Comparison of ENCODE assay signal across 9 cellular contexts in genomic region chr20:16615199-16615598, GRCh38. TPM values are rescaled to one million over a fixed set of nuclear protein-coding genes. Genes with fewer than 3 reads are reported as not detected.
DNase-seq lines count a peak whose midpoint lies in the region; ATAC-seq lines count a peak whose summit lies in the region.
"Had no signal": no experiment of that assay in that cellular context is flagged by ENCODE, and none has a peak within 500 bp of the region (broad histone marks: within the 10 kb centered on the region; RNA-seq: fewer than 3 reads in every experiment).

No MANE protein-coding gene starts in this region.

- no peak for ATAC-seq in activated naive CD4-positive, alpha-beta T cell treated with anti-CD3 and anti-CD28 coated beads, Interleukin-2, amount 50 U/mL, for 72 hours
- ATAC-seq in HG02610 (IDR thresholded peaks at IDR 0.05; ENCODE audit: unreplicated experiment) (no peak), GM21529 (IDR thresholded peaks at IDR 0.05; ENCODE audit: unreplicated experiment) (no peak)

- peak; percentile 82 for DNase-seq in COLO829 (ENCODE audit: low spot score)
- DNase-seq in NCI-H446 treated with DMSO at 0.1 percent for 48 hours (lab: John Stamatoyannopoulos, UW), result peak; percentile 58
- peak; percentile 99 for DNase-seq in fibroblast of peridontal ligament (ENCODE audit: extremely low read depth)
- peak; percentile 6 for DNase-seq in occipital lobe (lab: John Stamatoyannopoulos, UW)
- no peak for DNase-seq in activated naive CD4-positive, alpha-beta T cell treated with anti-CD3 and anti-CD28 coated beads, Interleukin-2, amount 50 U/mL, for 72 hours (ENCODE audit: low spot score in 2 of 2)
- no peak for DNase-seq in GM19240 (ENCODE audit: insufficient read length, low spot score)
- DNase-seq: DMS79 treated with DMSO at 0.1 percent for 48 hours had no signal

- H3K36me3 Mint-ChIP-seq in activated naive CD4-positive, alpha-beta T cell treated with anti-CD3 and anti-CD28 coated beads, Interleukin-2, amount 50 U/mL, for 72 hours, result peaks cover 6 to 15% of the 10 kb centered on the region in 2 donors

- H3K9me3 Mint-ChIP-seq in activated naive CD4-positive, alpha-beta T cell treated with anti-CD3 and anti-CD28 coated beads, Interleukin-2, amount 50 U/mL, for 72 hours, result peaks cover 6 to 8% of the 10 kb centered on the region in 2 donors

- H3K27ac Mint-ChIP-seq in activated naive CD4-positive, alpha-beta T cell treated with anti-CD3 and anti-CD28 coated beads, Interleukin-2, amount 50 U/mL, for 72 hours, result no peak overlapping the region

RNA-seq across cellular contexts. Expression of gene KIF16B, which starts 42.0 kb away (rescaled TPM):
- total RNA-seq in occipital lobe, result 54.4 TPM
- total RNA-seq in activated naive CD4-positive, alpha-beta T cell treated with anti-CD3 and anti-CD28 coated beads, Interleukin-2, amount 50 U/mL, for 72 hours, result 1 to 10 TPM; 8.3 to 8.9 TPM

Comparison
In these comparisons a context has a peak if more than half of its experiments do, and no peak if none do; other contexts are left out.
1. DNase-seq: peak in COLO829 (single experiment), NCI-H446 treated with DMSO at 0.1 percent for 48 hours (single experiment), fibroblast of peridontal ligament (single experiment) and occipital lobe (single experiment); none in activated naive CD4-positive, alpha-beta T cell treated with anti-CD3 and anti-CD28 coated beads, Interleukin-2, amount 50 U/mL, for 72 hours (0 of 2) and GM19240 (single experiment).